In genomic region chr10:96718304-96718990, GRCh38 we compare ENCODE assay signal across 10 cellular contexts. TPM values are rescaled to one million over a fixed set of nuclear protein-coding genes. Genes with fewer than 3 reads are reported as not detected.
DNase-seq lines count a peak whose midpoint lies in the region; ATAC-seq, FAIRE-seq and TF ChIP-seq lines count a peak whose summit lies in the region.
"Had no signal": no experiment of that assay in that cellular context is flagged by ENCODE, and none has a peak within 500 bp of the region (broad histone marks: within the 10 kb centered on the region; RNA-seq: fewer than 3 reads in every experiment).

No MANE protein-coding gene starts in this region.

- TF ChIP-seq RAD21 in GM12878 (IDR thresholded peaks at IDR 0.05; ENCODE audit: insufficient read depth, low read depth, low read length) = no peak

- H2BK15ac ChIP-seq in mesenchymal stem cell (ENCODE audit: low read depth, poor library complexity, severe bottlenecking) = no peak overlapping the region

- no peaks in the 10 kb centered on the region for H3K9me3 ChIP-seq in DND-41 (ENCODE audit: insufficient read depth, low read length, severe bottlenecking)
- no peaks in the 10 kb centered on the region for H3K9me3 ChIP-seq in GM12878 (replicated peaks; ENCODE audit: control insufficient read depth, insufficient read depth, low read length)
- H3K9me3 ChIP-seq in neutrophil = no peaks in the 10 kb centered on the region
- H3K9me3 ChIP-seq in mesenchymal stem cell (ENCODE audit: control insufficient read depth, low read length) = no peaks in the 10 kb centered on the region

- no peak overlapping the region for H3K18ac ChIP-seq in mesenchymal stem cell (ENCODE audit: low read depth in 1 of 2, low read length in 2 of 2)

- TF ChIP-seq POLR2A in GM12878 (IDR thresholded peaks at IDR 0.05; ENCODE audit: low read depth, low read length) = no peak

- no peak overlapping the region for H2BK5ac ChIP-seq in mesenchymal stem cell (ENCODE audit: low read depth, low read length, poor library complexity, severe bottlenecking)

- H3K79me2 ChIP-seq in DND-41 (ENCODE audit: insufficient read depth, low read length) (no peaks in the 10 kb centered on the region), GM12878 (ENCODE audit: control insufficient read depth, insufficient read depth, low read length) (peaks cover 59% of the 10 kb centered on the region)

- H3K4ac ChIP-seq in mesenchymal stem cell (ENCODE audit: low read depth in 1 of 2, low read length in 2 of 2) = no peak overlapping the region

- H3K27ac ChIP-seq in DND-41 (ENCODE audit: low read length) = peak overlapping the region; percentile 61; the same call in 1 of the 2 replicates
- peak overlapping the region; percentile 95 for H3K27ac ChIP-seq in HL-60 (replicated peaks)
- peak overlapping the region; percentile 82 for H3K27ac ChIP-seq in GM12878 (ENCODE audit: control insufficient read depth, insufficient read depth)
- H3K27ac ChIP-seq in neutrophil = peak overlapping the region; percentile 92
- no peak overlapping the region for H3K27ac ChIP-seq in mesenchymal stem cell (ENCODE audit: low read length, poor library complexity, severe bottlenecking)

- no peak overlapping the region; a peak in 1 of 4 replicates for H3K4me3 ChIP-seq in DND-41 (ENCODE audit: low read depth in 1 of 2, low read length in 2 of 2)
- peak overlapping the region; percentile 83 for H3K4me3 ChIP-seq in HL-60 (replicated peaks; ENCODE audit: insufficient read depth, low read length)
- peak overlapping the region; percentile 97 for H3K4me3 ChIP-seq in GM12878
- H3K4me3 ChIP-seq in neutrophil (ENCODE audit: low read depth in 1 of 2, low read length in 1 of 2) = peak overlapping the region; percentile 85 to 91
- no peak overlapping the region for H3K4me3 ChIP-seq in mesenchymal stem cell (ENCODE audit: insufficient read depth in 1 of 2, low read depth in 1 of 2, low read length in 2 of 2)
- H3K4me3 ChIP-seq: lung had no signal

- peaks cover 7% of the 10 kb centered on the region for H3K27me3 ChIP-seq in DND-41 (ENCODE audit: insufficient read depth, low read length, poor library complexity)
- no peaks in the 10 kb centered on the region for H3K27me3 ChIP-seq in HL-60 (ENCODE audit: insufficient read depth, poor library complexity, severe bottlenecking)
- no peaks in the 10 kb centered on the region for H3K27me3 ChIP-seq in GM12878 (replicated peaks in 1 of 2; ENCODE audit: control insufficient read depth in 2 of 2, insufficient read depth in 2 of 2, low read length in 1 of 2)
- no peaks in the 10 kb centered on the region for H3K27me3 ChIP-seq in neutrophil
- peaks cover 39 to 42% of the 10 kb centered on the region in 2 experiments for H3K27me3 ChIP-seq in mesenchymal stem cell (ENCODE audit: control insufficient read depth in 1 of 2, insufficient read depth in 1 of 2, low read length in 2 of 2)

- TF ChIP-seq EP300 in GM12878 (IDR thresholded peaks at IDR 0.05; ENCODE audit: borderline replicate concordance in 1 of 2, control insufficient read depth in 1 of 2, low read depth in 2 of 2, low read length in 2 of 2) = peak in 1 of 2 experiments; percentile 79; a peak in 1 of 4 replicates

- no peak overlapping the region for H3K23ac ChIP-seq in mesenchymal stem cell (ENCODE audit: low read length in 2 of 2)

- in situ Hi-C loops in GM12878 (cut with MboI) = loop anchor here (10.0 kb wide), 1 partner anchor 74 kb away; no protein-coding TSS in a partner anchor

- no peaks in the 10 kb centered on the region for H3K79me1 ChIP-seq in mesenchymal stem cell (replicated peaks; ENCODE audit: low read length, poor library complexity, severe bottlenecking)

- no peak overlapping the region for H3K14ac ChIP-seq in mesenchymal stem cell (ENCODE audit: low read length in 2 of 2)

- H3K9ac ChIP-seq in DND-41 (ENCODE audit: low read depth, low read length) (peak overlapping the region; percentile 15; the same call in 1 of the 2 replicates), GM12878 (ENCODE audit: control insufficient read depth, insufficient read depth, low read length) (peak overlapping the region; percentile 76), mesenchymal stem cell (ENCODE audit: low read length) (no peak overlapping the region)

- RAD21 ChIA-PET in GM12878 (lab: Charles Lee; ENCODE audit: unreplicated experiment) = interaction anchor here (0.6 to 4.5 kb wide), 19 partner anchors 10 to 192 kb away, joined by 3 to 176 read pairs (median 10); no protein-coding TSS in a partner anchor

- H3K4me1 ChIP-seq in DND-41 (ENCODE audit: insufficient read depth, low read length) (peaks cover 45% of the 10 kb centered on the region), GM12878 (ENCODE audit: control insufficient read depth, insufficient read depth, low read length) (peaks cover 36% of the 10 kb centered on the region), neutrophil (ENCODE audit: control insufficient read depth in 1 of 2, insufficient read depth in 1 of 2, low read depth in 1 of 2, low read length in 1 of 2) (peaks cover 52 to 56% of the 10 kb centered on the region in 2 experiments), mesenchymal stem cell (ENCODE audit: control insufficient read depth, insufficient read depth, low read depth, low read length) (peaks cover 12% of the 10 kb centered on the region)

- no peak for TF ChIP-seq CTCF in DND-41 (IDR thresholded peaks at IDR 0.05; ENCODE audit: borderline replicate concordance, extremely low read depth, low read length, poor library complexity, severe bottlenecking)
- TF ChIP-seq CTCF in HL-60 (IDR thresholded peaks at IDR 0.05; ENCODE audit: insufficient read depth, low read length) = no peak
- no peak for TF ChIP-seq CTCF in GM12878 (IDR thresholded peaks at IDR 0.05 in 2 of 3, conservative IDR thresholded peaks at IDR 0.05 in 1 of 3; ENCODE audit: control insufficient read depth in 2 of 3, extremely low read depth in 1 of 3, insufficient read depth in 1 of 3, low read depth in 3 of 3, low read length in 3 of 3)
- no peak for TF ChIP-seq CTCF in neutrophil (IDR thresholded peaks at IDR 0.05)

- CTCF ChIA-PET in GM12878 (lab: Yijun Ruan, JAX) = interaction anchor here (0.8 to 4.3 kb wide), 18 partner anchors 9 to 77 kb away, joined by 3 to 133 read pairs (median 6); no protein-coding TSS in a partner anchor

- H4K8ac ChIP-seq in mesenchymal stem cell (ENCODE audit: low read length) = no peak overlapping the region

- POLR2A ChIA-PET in GM12878 (lab: Charles Lee) = interaction anchor here (0.7 to 4.3 kb wide), 13 partner anchors 9 to 78 kb away, joined by 3 to 138 read pairs (median 5); no protein-coding TSS in a partner anchor

- H4K20me1 ChIP-seq in DND-41 (ENCODE audit: insufficient read depth, low read length) = no peaks in the 10 kb centered on the region
- no peaks in the 10 kb centered on the region for H4K20me1 ChIP-seq in GM12878 (ENCODE audit: control insufficient read depth, insufficient read depth)

- H2AFZ ChIP-seq in DND-41 (ENCODE audit: low read depth, low read length) = no peak overlapping the region
- peak overlapping the region; percentile 63 for H2AFZ ChIP-seq in GM12878 (ENCODE audit: control insufficient read depth, low read depth, low read length)
- no peak overlapping the region for H2AFZ ChIP-seq in mesenchymal stem cell (ENCODE audit: low read depth, low read length)

- WGBS in GM12878 (ENCODE audit: insufficient coverage, insufficient replicate concordance, low lambda C conversion rate, missing lambda C conversion rate) = 17% methylated on average over 12 of the region's 12 CpGs
- WGBS in mesenchymal stem cell = 96% methylated on average over 12 of the region's 12 CpGs

- H3K36me3 ChIP-seq in DND-41 (ENCODE audit: insufficient read depth, low read length) = no peaks in the 10 kb centered on the region
- H3K36me3 ChIP-seq in GM12878 (ENCODE audit: control insufficient read depth in 2 of 2, insufficient read depth in 2 of 2, low read length in 1 of 2) = no peaks in the 10 kb centered on the region; a peak in 1 of 4 replicates
- H3K36me3 ChIP-seq in neutrophil = no peaks in the 10 kb centered on the region
- H3K36me3 ChIP-seq in mesenchymal stem cell (ENCODE audit: control insufficient read depth in 1 of 2, insufficient read depth in 2 of 2, low read depth in 1 of 2, low read length in 2 of 2) = no peaks in the 10 kb centered on the region

- ATAC-seq in DND-41 (ENCODE audit: insufficient read depth, low read depth) = peak; percentile 59
- no peak for ATAC-seq in GM12878
- no peak for ATAC-seq in GM21717 (IDR thresholded peaks at IDR 0.05; ENCODE audit: unreplicated experiment)
- ATAC-seq: Panc1 had no signal

- SMC1A ChIA-PET in GM12878 (lab: Charles Lee; ENCODE audit: uncharacterized antibody, unreplicated experiment) = interaction anchor here (0.7 to 4.5 kb wide), 26 partner anchors 8 to 118 kb away, joined by 3 to 233 read pairs (median 5); no protein-coding TSS in a partner anchor

- no peak for FAIRE-seq in GM12878 (lab: Jason Lieb, UNC)

- H2BK12ac ChIP-seq in mesenchymal stem cell (ENCODE audit: low read length in 2 of 2) = no peak overlapping the region

- H3K4me2 ChIP-seq in DND-41 (ENCODE audit: insufficient read depth, low read length) (peak overlapping the region; percentile 21; the same call in 1 of the 2 replicates), GM12878 (ENCODE audit: control insufficient read depth, insufficient read depth) (peak overlapping the region; percentile 97), mesenchymal stem cell (ENCODE audit: low read length, poor library complexity, severe bottlenecking) (no peak overlapping the region)

- H4K91ac ChIP-seq in mesenchymal stem cell (ENCODE audit: low read length) = no peak overlapping the region

- no peak overlapping the region for H2BK120ac ChIP-seq in mesenchymal stem cell (ENCODE audit: low read depth, low read length)

- H2AK5ac ChIP-seq in mesenchymal stem cell (ENCODE audit: low read length, severe bottlenecking) = no peak overlapping the region

- DNase-seq in DND-41 (peak; percentile 45), HL-60 (ENCODE audit: low read depth in 1 of 2, low spot score in 1 of 2) (peak in 1 of 2 experiments; percentile 47), GM12878 (ENCODE audit: low read depth, low spot score) (no peak), DMS79 (lab: John Stamatoyannopoulos, UW) (no peak), mesenchymal stem cell (no peak)
- DNase-seq: activated effector memory CD4-positive, alpha-beta T cell treated with Interleukin-2 at 50 U/mL for 16 hours had no signal

- intact Hi-C loops in GM12878 (cut with micrococcal nuclease; ENCODE audit: unreplicated experiment) = loop anchor here (2.0 to 10.0 kb wide), 2 partner anchors 112 to 134 kb away; partner anchors contain the start of gene TM9SF3

- BruUV-seq in GM12878 (replicated peaks; lab: Mats Ljungman, UMichigan) = no TSS peak

RNA-seq across cellular contexts. Expression of gene PIK3AP1, which starts 1.9 kb away (rescaled TPM):
- 528 and 572 TPM in 2 replicates for total RNA-seq in GM12878 (2013; cell fraction: nucleolus; rRNA removed)
- total RNA-seq in GM12878 (2014; rRNA removed) (151 and 167 TPM in 2 replicates), GM12878 (2014; rRNA removed; fragmentation: Illumina TruSeq; extraction: Trizol) (143 and 148 TPM in 2 replicates), GM12878 (2021) (137 and 142 TPM in 2 replicates)
- polyA plus RNA-seq in GM12878 (2011; ENCODE audit: low read depth) = 51.5 TPM
- polyA plus RNA-seq in GM12878 (2011; rRNA removed) (281 and 306 TPM in 2 replicates), GM12878 (2014; fragmentation: Illumina TruSeq; extraction: Trizol) (107 and 128 TPM in 2 replicates), GM12878 (2014; fragmentation: Nextera tagmentation; extraction: Ambion mirVana) (10 to 100 TPM; 26.2 to 37.0 TPM), GM12878 (2014; rRNA removed) (108 and 110 TPM in 2 replicates), GM12878 (2016; fragmentation: Nextera tagmentation; extraction: Ambion mirVana) (10 to 100 TPM; 92.4 to 93.7 TPM)
- 333 and 336 TPM in 2 replicates for polyA plus RNA-seq in GM12878 (2011; cell fraction: cytosol; rRNA removed)
- 200 and 264 TPM in 2 replicates for polyA plus RNA-seq in GM12878 (2011; cell fraction: nucleus; rRNA removed)
- polyA plus RNA-seq in GM12878 (2012) = 66.8 and 75.2 TPM in 2 replicates
- 802 and 813 TPM in 2 replicates for polyA minus RNA-seq in GM12878 (2011; rRNA and poly(A)+ RNA removed)
- polyA minus RNA-seq in GM12878 (2011; cell fraction: cytosol; rRNA and poly(A)+ RNA removed) = 162 and 192 TPM in 2 replicates
- polyA minus RNA-seq in GM12878 (2011; cell fraction: nucleus; rRNA and poly(A)+ RNA removed) = 171 and 266 TPM in 2 replicates
- not detected for polyA plus RNA-seq in mesenchymal stem cell (2013, experiment 1 of 2)
- polyA plus RNA-seq in mesenchymal stem cell (2013, experiment 2 of 2) = 0.03 TPM

Comparison
In these comparisons a context has a peak if more than half of its experiments do, and no peak if none do; other contexts are left out.
1. H3K4me3 ChIP-seq: peak in HL-60 (single experiment), GM12878 (single experiment) and neutrophil (2 of 2); none in DND-41 (0 of 2) and mesenchymal stem cell (0 of 2).